Comparison of ENCODE assay signal across 8 cellular contexts in genomic region chr10:101161494-101162299, GRCh38. TPM values are rescaled to one million over a fixed set of nuclear protein-coding genes. Genes with fewer than 3 reads are reported as not detected.
A peak's percentile ranks its signal among the peaks of the same experiment; 100 is the strongest.
DNase-seq lines count a peak whose midpoint lies in the region; ATAC-seq and TF ChIP-seq lines count a peak whose summit lies in the region.

No MANE protein-coding gene starts in this region.

- H3K9me3 ChIP-seq in DND-41 (ENCODE audit: insufficient read depth, low read length, severe bottlenecking) (no peaks in the 10 kb centered on the region), Karpas-422 (ENCODE audit: low read length) (no peaks in the 10 kb centered on the region), gastroesophageal sphincter (no peaks in the 10 kb centered on the region), osteoblast (ENCODE audit: low read depth, low read length) (no peaks in the 10 kb centered on the region)

- no peak for TF ChIP-seq EP300 in gastroesophageal sphincter (IDR thresholded peaks at IDR 0.05)

- H3K27me3 ChIP-seq in DND-41 (ENCODE audit: insufficient read depth, low read length, poor library complexity) (peaks cover 52% of the 10 kb centered on the region), Karpas-422 (ENCODE audit: low read length) (no peaks in the 10 kb centered on the region), gastroesophageal sphincter (peaks cover 93% of the 10 kb centered on the region), osteoblast (ENCODE audit: insufficient read depth, low read length) (peaks cover 47% of the 10 kb centered on the region)

- no peaks in the 10 kb centered on the region for H3K36me3 ChIP-seq in DND-41 (ENCODE audit: insufficient read depth, low read length)
- no peaks in the 10 kb centered on the region for H3K36me3 ChIP-seq in Karpas-422 (ENCODE audit: insufficient read depth, low read length)
- H3K36me3 ChIP-seq in gastroesophageal sphincter = no peaks in the 10 kb centered on the region
- no peaks in the 10 kb centered on the region for H3K36me3 ChIP-seq in osteoblast (ENCODE audit: insufficient read depth, low read length)

- ATAC-seq in DND-41 (ENCODE audit: insufficient read depth, low read depth) = peak; percentile 88
- peak; percentile 83 for ATAC-seq in gastroesophageal sphincter
- no peak for ATAC-seq in HG02610 (IDR thresholded peaks at IDR 0.05; ENCODE audit: unreplicated experiment)

- no peak for TF ChIP-seq POLR2A in gastroesophageal sphincter (IDR thresholded peaks at IDR 0.05)

- H3K4me1 ChIP-seq in DND-41 (ENCODE audit: insufficient read depth, low read length) (peaks cover 4% of the 10 kb centered on the region), Karpas-422 (ENCODE audit: low read length) (peaks cover 18% of the 10 kb centered on the region), gastroesophageal sphincter (peaks cover 0 to 7% (median 0%) of the 10 kb centered on the region in 3 donors), osteoblast (ENCODE audit: insufficient read depth, low read length) (peaks cover 4% of the 10 kb centered on the region)

- peak overlapping the region; percentile 42; the same call in 1 of the 2 replicates for H3K4me2 ChIP-seq in DND-41 (ENCODE audit: insufficient read depth, low read length)
- H3K4me2 ChIP-seq in Karpas-422 (ENCODE audit: low read depth, low read length, poor library complexity, severe bottlenecking) = no peak overlapping the region
- H3K4me2 ChIP-seq in osteoblast (ENCODE audit: insufficient read depth, low read length) = peak overlapping the region; percentile 78

- 0 to 3% methylated on average over 2 to 16 of the region's 20 CpGs for WGBS in gastroesophageal sphincter (ENCODE audit: low coverage in 1 of 2), 2 donors

- no peak overlapping the region for H3K9ac ChIP-seq in DND-41 (ENCODE audit: low read depth, low read length)
- no peak overlapping the region for H3K9ac ChIP-seq in Karpas-422 (ENCODE audit: low read length)

- DNase-seq in DND-41 (peak; percentile 58), Karpas-422 (peak; percentile 80), SHP77 treated with DMSO at 0.1 percent for 48 hours (lab: John Stamatoyannopoulos, UW) (peak; percentile 69), osteoblast (ENCODE audit: insufficient read length, low spot score, missing footprints) (peak; percentile 89), superior temporal gyrus (ENCODE audit: extremely low spot score) (peak; percentile 92)
- DNase-seq in activated effector memory CD4-positive, alpha-beta T cell treated with Interleukin-2 at 50 U/mL for 16 hours = peak; percentile 42

- TF ChIP-seq CTCF in DND-41 (IDR thresholded peaks at IDR 0.05; ENCODE audit: borderline replicate concordance, extremely low read depth, low read length, poor library complexity, severe bottlenecking) = peak; percentile 96
- TF ChIP-seq CTCF in gastroesophageal sphincter (IDR thresholded peaks at IDR 0.05) = peak; percentile 82 to 97 (median 90)
- TF ChIP-seq CTCF in osteoblast (IDR thresholded peaks at IDR 0.05; ENCODE audit: extremely low read depth, low read depth, low read length) = peak; percentile 99

- H3K4me3 ChIP-seq in DND-41 (ENCODE audit: low read depth in 1 of 2, low read length in 2 of 2) (no peak overlapping the region), Karpas-422 (ENCODE audit: low read length) (no peak overlapping the region), gastroesophageal sphincter (peak overlapping the region in 1 of 2 donors; percentile 34), osteoblast (ENCODE audit: insufficient read depth, low read length) (peak overlapping the region; percentile 63)

- no peaks in the 10 kb centered on the region for H3K79me2 ChIP-seq in DND-41 (ENCODE audit: insufficient read depth, low read length)
- no peaks in the 10 kb centered on the region for H3K79me2 ChIP-seq in Karpas-422 (ENCODE audit: low read length)
- no peaks in the 10 kb centered on the region for H3K79me2 ChIP-seq in osteoblast (ENCODE audit: insufficient read depth, low read length)

- H2AFZ ChIP-seq in DND-41 (ENCODE audit: low read depth, low read length) = peak overlapping the region; percentile 50
- H2AFZ ChIP-seq in Karpas-422 (ENCODE audit: low read length) = no peak overlapping the region
- peak overlapping the region; percentile 90 for H2AFZ ChIP-seq in osteoblast (ENCODE audit: low read length)

- H3K27ac ChIP-seq in DND-41 (ENCODE audit: low read length) = no peak overlapping the region
- H3K27ac ChIP-seq in Karpas-422 (ENCODE audit: low read length) = no peak overlapping the region
- no peak overlapping the region for H3K27ac ChIP-seq in gastroesophageal sphincter
- H3K27ac ChIP-seq in osteoblast (ENCODE audit: low read depth, low read length) = no peak overlapping the region

- H3K9me2 ChIP-seq in Karpas-422 (replicated peaks; ENCODE audit: insufficient read depth, low read length) = no peaks in the 10 kb centered on the region

- H4K20me1 ChIP-seq in DND-41 (ENCODE audit: insufficient read depth, low read length) = no peaks in the 10 kb centered on the region
- no peaks in the 10 kb centered on the region for H4K20me1 ChIP-seq in Karpas-422 (ENCODE audit: insufficient read depth, low read depth, low read length)
- no peaks in the 10 kb centered on the region for H4K20me1 ChIP-seq in osteoblast (ENCODE audit: insufficient read depth, low read length)

RNA-seq across cellular contexts. Expression of gene TLX1, which starts 30.6 kb away (rescaled TPM):
- total RNA-seq in Karpas-422 (2014; rRNA removed; shearing (Covaris generic); ENCODE audit: low replicate concordance) = not detected in 2 replicates
- total RNA-seq in gastroesophageal sphincter = not detected
- not detected in 2 replicates for total RNA-seq in osteoblast

Comparison
In these comparisons a context has a peak if more than half of its experiments do, and no peak if none do; other contexts are left out.
1. DNase-seq: peak in every context shown above with its lines; median percentile 92 in superior temporal gyrus; 89 in osteoblast; 80 in Karpas-422; 69 in SHP77 treated with DMSO at 0.1 percent for 48 hours; 58 in DND-41; 42 in activated effector memory CD4-positive, alpha-beta T cell treated with Interleukin-2 at 50 U/mL for 16 hours.